ENCODE assay signal across 9 cellular contexts in the genomic region with DNA sequence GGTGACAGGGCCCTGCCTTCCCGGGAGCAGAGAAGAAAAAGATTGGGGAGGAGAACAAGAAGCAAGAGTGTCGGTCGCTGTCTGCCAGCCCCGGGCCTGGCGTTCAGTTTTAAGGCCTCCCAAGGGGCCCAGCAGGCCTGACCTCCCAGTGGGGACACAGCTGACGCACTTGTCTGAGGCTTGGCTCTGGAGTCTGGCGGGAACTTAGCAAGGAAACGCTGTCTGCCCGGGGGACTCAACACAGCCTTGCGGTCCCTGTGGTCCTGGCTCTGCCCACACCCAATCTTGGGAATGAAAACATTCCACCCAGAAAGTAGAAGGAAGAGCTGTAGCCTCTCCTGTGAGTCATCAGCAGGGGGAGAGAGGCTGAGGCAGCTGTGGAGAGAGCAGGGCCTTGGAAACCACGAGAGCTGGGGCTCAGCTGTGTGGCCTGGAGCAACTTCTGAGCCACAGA. TPM values are rescaled to one million over a fixed set of nuclear protein-coding genes. Genes with fewer than 3 reads are reported as not detected.
DNase-seq lines count a peak whose midpoint lies in the region; ATAC-seq and TF ChIP-seq lines count a peak whose summit lies in the region.
"Had no signal": no experiment of that assay in that cellular context is flagged by ENCODE, and none has a peak within 500 bp of the region (broad histone marks: within the 10 kb centered on the region; RNA-seq: fewer than 3 reads in every experiment).

No MANE protein-coding gene starts in this region.

- ATAC-seq in stimulated activated naive B cell treated with anti-CD40 and anti-IgM and Interleukin-4, amounts not matched to agents 10 μg/mL and 1 μg/mL and 100 μg/mL, for 72 hours (replicated peaks): peak; percentile 31 to 38
- ATAC-seq in GM21717 (IDR thresholded peaks at IDR 0.05; ENCODE audit: unreplicated experiment): no peak

- no peak overlapping the region for H3K4me3 ChIP-seq in astrocyte of the spinal cord (ENCODE audit: low read depth, low read length)

- peaks cover 39 to 70% (median 42%) of the 10 kb centered on the region in 3 donors for H3K36me3 Mint-ChIP-seq in immature natural killer cell
- H3K36me3 Mint-ChIP-seq in stimulated activated naive B cell treated with anti-CD40 and anti-IgM and Interleukin-4, amounts not matched to agents 10 μg/mL and 1 μg/mL and 100 μg/mL, for 72 hours: peaks cover 12 to 48% of the 10 kb centered on the region in 2 donors
- no peaks in the 10 kb centered on the region for H3K36me3 Mint-ChIP-seq in activated CD4-positive, alpha-beta T cell treated with anti-CD3 and anti-CD28 coated beads, Interleukin-2, amount 10 ng/mL, durations not matched to agents 7 days and 5 days (ENCODE audit: low read depth)
- H3K36me3 Mint-ChIP-seq: CD4-positive, CD25-positive, alpha-beta regulatory T cell had no signal

- H3K4me3 Mint-ChIP-seq in immature natural killer cell: no peak overlapping the region
- H3K4me3 Mint-ChIP-seq in stimulated activated naive B cell treated with anti-CD40 and anti-IgM and Interleukin-4, amounts not matched to agents 10 μg/mL and 1 μg/mL and 100 μg/mL, for 72 hours: no peak overlapping the region
- H3K4me3 Mint-ChIP-seq in activated CD4-positive, alpha-beta T cell treated with anti-CD3 and anti-CD28 coated beads, Interleukin-2, amount 10 ng/mL, durations not matched to agents 7 days and 5 days: no peak overlapping the region
- H3K4me3 Mint-ChIP-seq: CD4-positive, CD25-positive, alpha-beta regulatory T cell had no signal

- peak; percentile 3 for DNase-seq in NCI-H2029 (lab: John Stamatoyannopoulos, UW)
- DNase-seq in NCI-H2029 treated with DMSO at 0.1 percent for 48 hours (lab: John Stamatoyannopoulos, UW): no peak
- DNase-seq in astrocyte of the spinal cord (ENCODE audit: low read depth, low spot score): peak; percentile 100
- DNase-seq in immature natural killer cell: no peak
- no peak for DNase-seq in stimulated activated naive B cell treated with anti-CD40 and anti-IgM and Interleukin-4, amounts not matched to agents 10 μg/mL and 1 μg/mL and 100 μg/mL, for 72 hours
- DNase-seq in activated CD4-positive, alpha-beta T cell treated with anti-CD3 and anti-CD28 coated beads, Interleukin-2, amount 10 ng/mL, durations not matched to agents 7 days and 5 days: no peak
- no peak for DNase-seq in stimulated activated CD4-positive, alpha-beta T cell treated with anti-CD3 and anti-CD28 coated beads, Interleukin-2, amount 100 ng/mL, for 48 hours
- DNase-seq: CD4-positive, CD25-positive, alpha-beta regulatory T cell had no signal

- TF ChIP-seq CTCF in astrocyte of the spinal cord (IDR thresholded peaks at IDR 0.05; ENCODE audit: low read depth, low read length): no peak

- POLR2A ChIA-PET in activated CD4-positive, alpha-beta T cell treated with anti-CD3 and anti-CD28 coated beads, Interleukin-2, amount 10 ng/mL, durations not matched to agents 7 days and 5 days (lab: Charles Lee): no interaction called here

- peaks cover 2 to 8% (median 4%) of the 10 kb centered on the region in 3 donors for H3K27me3 Mint-ChIP-seq in immature natural killer cell (ENCODE audit: low read depth in 3 of 3)
- no peaks in the 10 kb centered on the region for H3K27me3 Mint-ChIP-seq in stimulated activated naive B cell treated with anti-CD40 and anti-IgM and Interleukin-4, amounts not matched to agents 10 μg/mL and 1 μg/mL and 100 μg/mL, for 72 hours
- H3K27me3 Mint-ChIP-seq in activated CD4-positive, alpha-beta T cell treated with anti-CD3 and anti-CD28 coated beads, Interleukin-2, amount 10 ng/mL, durations not matched to agents 7 days and 5 days: no peaks in the 10 kb centered on the region
- H3K27me3 Mint-ChIP-seq: CD4-positive, CD25-positive, alpha-beta regulatory T cell had no signal

- CTCF ChIA-PET in activated CD4-positive, alpha-beta T cell treated with anti-CD3 and anti-CD28 coated beads, Interleukin-2, amount 10 ng/mL, durations not matched to agents 7 days and 5 days (lab: Charles Lee): interaction anchor here (1.1 kb wide), 1 partner anchor 78 kb away, joined by 3 read pairs; no protein-coding TSS in a partner anchor

- H3K27ac Mint-ChIP-seq in immature natural killer cell: peak overlapping the region in 5 of 6 donors; percentile 11 to 65 (median 55)
- no peak overlapping the region for H3K27ac Mint-ChIP-seq in stimulated activated naive B cell treated with anti-CD40 and anti-IgM and Interleukin-4, amounts not matched to agents 10 μg/mL and 1 μg/mL and 100 μg/mL, for 72 hours
- H3K27ac Mint-ChIP-seq in activated CD4-positive, alpha-beta T cell treated with anti-CD3 and anti-CD28 coated beads, Interleukin-2, amount 10 ng/mL, durations not matched to agents 7 days and 5 days: no peak overlapping the region
- H3K27ac Mint-ChIP-seq: CD4-positive, CD25-positive, alpha-beta regulatory T cell had no signal

- in situ Hi-C loops in astrocyte of the spinal cord (cut with HindIII; ENCODE audit: low sequenced_read_pairs): no loop called here

- peaks cover 82 to 94% of the 10 kb centered on the region in 2 donors for H3K4me1 Mint-ChIP-seq in immature natural killer cell
- peaks cover 11 to 29% of the 10 kb centered on the region in 2 donors for H3K4me1 Mint-ChIP-seq in stimulated activated naive B cell treated with anti-CD40 and anti-IgM and Interleukin-4, amounts not matched to agents 10 μg/mL and 1 μg/mL and 100 μg/mL, for 72 hours
- H3K4me1 Mint-ChIP-seq in activated CD4-positive, alpha-beta T cell treated with anti-CD3 and anti-CD28 coated beads, Interleukin-2, amount 10 ng/mL, durations not matched to agents 7 days and 5 days: peaks cover 42% of the 10 kb centered on the region

- no peaks in the 10 kb centered on the region for H3K9me3 Mint-ChIP-seq in immature natural killer cell
- H3K9me3 Mint-ChIP-seq in stimulated activated naive B cell treated with anti-CD40 and anti-IgM and Interleukin-4, amounts not matched to agents 10 μg/mL and 1 μg/mL and 100 μg/mL, for 72 hours: no peaks in the 10 kb centered on the region
- H3K9me3 Mint-ChIP-seq in activated CD4-positive, alpha-beta T cell treated with anti-CD3 and anti-CD28 coated beads, Interleukin-2, amount 10 ng/mL, durations not matched to agents 7 days and 5 days: no peaks in the 10 kb centered on the region
- H3K9me3 Mint-ChIP-seq: CD4-positive, CD25-positive, alpha-beta regulatory T cell had no signal

RNA-seq across cellular contexts. Expression of a gene that starts 54.4 kb away (rescaled TPM):
- polyA plus RNA-seq in immature natural killer cell: 10 to 100 TPM; 11.3 to 20.0 (median 13.1) TPM
- total RNA-seq in activated CD4-positive, alpha-beta T cell treated with anti-CD3 and anti-CD28 coated beads, Interleukin-2, amount 10 ng/mL, durations not matched to agents 7 days and 5 days: 10 to 100 TPM; 13.5 to 15.0 TPM

Comparison
In these comparisons a context has a peak if more than half of its experiments do, and no peak if none do; other contexts are left out.
1. DNase-seq: peak in NCI-H2029 (single experiment) and astrocyte of the spinal cord (single experiment); none in NCI-H2029 treated with DMSO at 0.1 percent for 48 hours (single experiment), immature natural killer cell (0 of 3), stimulated activated naive B cell treated with anti-CD40 and anti-IgM and Interleukin-4, amounts not matched to agents 10 μg/mL and 1 μg/mL and 100 μg/mL, for 72 hours (single experiment), activated CD4-positive, alpha-beta T cell treated with anti-CD3 and anti-CD28 coated beads, Interleukin-2, amount 10 ng/mL, durations not matched to agents 7 days and 5 days (single experiment) and stimulated activated CD4-positive, alpha-beta T cell treated with anti-CD3 and anti-CD28 coated beads, Interleukin-2, amount 100 ng/mL, for 48 hours (0 of 2).
2. H3K27ac Mint-ChIP-seq: peak in immature natural killer cell (5 of 6); none in stimulated activated naive B cell treated with anti-CD40 and anti-IgM and Interleukin-4, amounts not matched to agents 10 μg/mL and 1 μg/mL and 100 μg/mL, for 72 hours (single experiment) and activated CD4-positive, alpha-beta T cell treated with anti-CD3 and anti-CD28 coated beads, Interleukin-2, amount 10 ng/mL, durations not matched to agents 7 days and 5 days (single experiment).